In genomic region chr6:122322824-122323223, GRCh38 we compare ENCODE assay signal across 8 cellular contexts.
DNase-seq lines count a peak whose midpoint lies in the region; ATAC-seq, FAIRE-seq and TF ChIP-seq lines count a peak whose summit lies in the region.

No MANE protein-coding gene starts in this region.

- ATAC-seq in activated CD8-positive, alpha-beta T cell treated with anti-CD3 and anti-CD28 coated beads, Interleukin-2, amount 10 ng/mL, durations not matched to agents 7 days and 5 days, result peak; percentile 71
- ATAC-seq in GM18502 (IDR thresholded peaks at IDR 0.05; ENCODE audit: poor library complexity, unreplicated experiment) (no peak), HG02981 (IDR thresholded peaks at IDR 0.05; ENCODE audit: unreplicated experiment) (no peak)

- no peaks in the 10 kb centered on the region for H3K36me3 Mint-ChIP-seq in activated CD8-positive, alpha-beta T cell treated with anti-CD3 and anti-CD28 coated beads, Interleukin-2, amount 10 ng/mL, durations not matched to agents 7 days and 5 days (ENCODE audit: low read depth)

- H3K9ac ChIP-seq in kidney (ENCODE audit: low read length in 2 of 2), result no peak overlapping the region

- POLR2A ChIA-PET in activated CD8-positive, alpha-beta T cell treated with anti-CD3 and anti-CD28 coated beads, Interleukin-2, amount 10 ng/mL, durations not matched to agents 7 days and 5 days (lab: Charles Lee), result no interaction called here

- TF ChIP-seq CTCF in HL-60 (IDR thresholded peaks at IDR 0.05; ENCODE audit: insufficient read depth, low read length) (no peak), kidney (IDR thresholded peaks at IDR 0.05; ENCODE audit: borderline replicate concordance, extremely low read depth, insufficient read depth) (no peak)

- no peak for FAIRE-seq in kidney (lab: Jason Lieb, UNC)

- peak overlapping the region; percentile 79 for H3K4me3 Mint-ChIP-seq in activated CD8-positive, alpha-beta T cell treated with anti-CD3 and anti-CD28 coated beads, Interleukin-2, amount 10 ng/mL, durations not matched to agents 7 days and 5 days

- no peak overlapping the region for H3K27ac ChIP-seq in HL-60 (replicated peaks)
- no peak overlapping the region for H3K27ac ChIP-seq in kidney (ENCODE audit: low read depth in 2 of 2, low read length in 2 of 2)

- peaks cover 12% of the 10 kb centered on the region for H3K27me3 Mint-ChIP-seq in activated CD8-positive, alpha-beta T cell treated with anti-CD3 and anti-CD28 coated beads, Interleukin-2, amount 10 ng/mL, durations not matched to agents 7 days and 5 days (ENCODE audit: low read depth)

- peak overlapping the region; percentile 8; the same call in 1 of the 2 replicates for H3K4me3 ChIP-seq in HL-60 (replicated peaks; ENCODE audit: insufficient read depth, low read length)
- peak overlapping the region; percentile 52 to 53 for H3K4me3 ChIP-seq in kidney (ENCODE audit: low read length in 2 of 2)

- H3K27ac Mint-ChIP-seq in activated CD8-positive, alpha-beta T cell treated with anti-CD3 and anti-CD28 coated beads, Interleukin-2, amount 10 ng/mL, durations not matched to agents 7 days and 5 days, result peak overlapping the region; percentile 75

- no peaks in the 10 kb centered on the region for H3K36me3 ChIP-seq in kidney (ENCODE audit: control insufficient read depth in 1 of 2, insufficient read depth in 2 of 2, low read length in 2 of 2)

- no peaks in the 10 kb centered on the region for H3K27me3 ChIP-seq in HL-60 (ENCODE audit: insufficient read depth, poor library complexity, severe bottlenecking)

- intact Hi-C loops in kidney (cut with DNase I), result no loop called here

- peak; percentile 30 for DNase-seq in DMS114 treated with DMSO at 0.1 percent for 48 hours (lab: John Stamatoyannopoulos, UW; ENCODE audit: unreplicated experiment)
- no peak for DNase-seq in HL-60 (ENCODE audit: low read depth in 1 of 2, low spot score in 1 of 2)
- DNase-seq in activated CD8-positive, alpha-beta T cell treated with anti-CD3 and anti-CD28 coated beads, Interleukin-2, amount 10 ng/mL, durations not matched to agents 7 days and 5 days, result no peak
- no peak for DNase-seq in kidney
- no peak for DNase-seq in GDM1 (lab: John Stamatoyannopoulos, UW)
- DNase-seq in HuH-7 (ENCODE audit: low spot score), result no peak

- CTCF ChIA-PET in activated CD8-positive, alpha-beta T cell treated with anti-CD3 and anti-CD28 coated beads, Interleukin-2, amount 10 ng/mL, durations not matched to agents 7 days and 5 days (lab: Charles Lee), result no interaction called here

- no peaks in the 10 kb centered on the region for H3K9me3 ChIP-seq in kidney (ENCODE audit: control insufficient read depth in 1 of 2, low read length in 2 of 2)

- H3K9me3 Mint-ChIP-seq in activated CD8-positive, alpha-beta T cell treated with anti-CD3 and anti-CD28 coated beads, Interleukin-2, amount 10 ng/mL, durations not matched to agents 7 days and 5 days (ENCODE audit: insufficient read depth), result no peaks in the 10 kb centered on the region

- H3K4me1 Mint-ChIP-seq in activated CD8-positive, alpha-beta T cell treated with anti-CD3 and anti-CD28 coated beads, Interleukin-2, amount 10 ng/mL, durations not matched to agents 7 days and 5 days (ENCODE audit: low read depth), result peaks cover 12% of the 10 kb centered on the region

- no peaks in the 10 kb centered on the region for H3K4me1 ChIP-seq in kidney (ENCODE audit: control insufficient read depth in 1 of 2, insufficient read depth in 1 of 2, low read depth in 1 of 2, low read length in 2 of 2)
